ENCODE assay signal across 28 cellular contexts in genomic region chr7:66442385-66442784, GRCh38.
"Had no signal": no experiment of that assay in that cellular context is flagged by ENCODE, and none has a peak within 500 bp of the region (broad histone marks: within the 10 kb centered on the region; RNA-seq: fewer than 3 reads in every experiment).

No MANE protein-coding gene starts in this region.

- H3K36me3 ChIP-seq: left lung, pancreas, stomach, suprapubic skin had no signal

- H3K27ac Mint-ChIP-seq: activated B cell treated with CpG ODN at 0.5 μM for 24 hours; activated CD4-positive, alpha-beta T cell treated with anti-CD3 and anti-CD28 coated beads for 36 hours; activated CD8-positive, alpha-beta memory T cell treated with anti-CD3 and anti-CD28 coated beads, Interleukin-2, amount 10 ng/mL, durations not matched to agents 7 days and 5 days; activated CD8-positive, alpha-beta T cell treated with anti-CD3 and anti-CD28 coated beads, Interleukin-2, amount 10 ng/mL, durations not matched to agents 7 days and 5 days; activated naive CD4-positive, alpha-beta T cell treated with anti-CD3 and anti-CD28 coated beads, Interleukin-2, amount 50 U/mL, for 24 hours; activated naive CD8-positive, alpha-beta T cell treated with anti-CD3 and anti-CD28 coated beads, Interleukin-2, amount 50 U/mL, for 24 hours; activated T-helper 2 cell treated with anti-CD3 and anti-CD28 coated beads, Interferon-gamma antibody, Interleukin-2, Interleukin-4, amounts not matched to agents 10 μg/mL and 5 μg/mL and 100 μg/mL, durations not matched to agents 14 hours and 24 hours and 36 hours; dendritic cell treated with granulocyte-macrophage colony-stimulating factor and Interleukin-4, amounts not matched to agents 40 ng/mL and 50 ng/mL, for 4 days; stimulated activated memory B cell treated with anti-CD40 and anti-IgM and Interleukin-4, amounts not matched to agents 10 μg/mL and 1 μg/mL and 100 μg/mL, for 72 hours; T-helper 17 cell had no signal

- H3K4me1 Mint-ChIP-seq: activated B cell treated with CpG ODN at 0.5 μM for 24 hours; activated CD4-positive, alpha-beta T cell treated with anti-CD3 and anti-CD28 coated beads for 36 hours; activated CD8-positive, alpha-beta memory T cell treated with anti-CD3 and anti-CD28 coated beads, Interleukin-2, amount 10 ng/mL, durations not matched to agents 7 days and 5 days had no signal

- H3K27ac ChIP-seq: esophagus muscularis mucosa, foreskin keratinocyte, heart left ventricle, left lung, pancreas, psoas muscle, stomach, suprapubic skin, tibial artery had no signal

- H3K4me1 ChIP-seq: foreskin keratinocyte, psoas muscle, suprapubic skin, tibial artery had no signal

- H3K9me3 ChIP-seq: esophagus muscularis mucosa, heart left ventricle, left lung, pancreas, psoas muscle, stomach, suprapubic skin, tibial artery had no signal

- H3K9me3 Mint-ChIP-seq: activated B cell treated with CpG ODN at 0.5 μM for 24 hours; activated naive CD4-positive, alpha-beta T cell treated with anti-CD3 and anti-CD28 coated beads, Interleukin-2, amount 50 U/mL, for 24 hours; activated naive CD8-positive, alpha-beta T cell treated with anti-CD3 and anti-CD28 coated beads, Interleukin-2, amount 50 U/mL, for 24 hours; activated T-helper 2 cell treated with anti-CD3 and anti-CD28 coated beads, Interferon-gamma antibody, Interleukin-2, Interleukin-4, amounts not matched to agents 10 μg/mL and 5 μg/mL and 100 μg/mL, durations not matched to agents 14 hours and 24 hours and 36 hours; dendritic cell treated with granulocyte-macrophage colony-stimulating factor and Interleukin-4, amounts not matched to agents 40 ng/mL and 50 ng/mL, for 4 days; naive B cell; stimulated activated memory B cell treated with anti-CD40 and anti-IgM and Interleukin-4, amounts not matched to agents 10 μg/mL and 1 μg/mL and 100 μg/mL, for 72 hours had no signal

- H3K4me2 ChIP-seq: smooth muscle cell had no signal

- H3K36me3 Mint-ChIP-seq: activated CD8-positive, alpha-beta memory T cell treated with anti-CD3 and anti-CD28 coated beads, Interleukin-2, amount 10 ng/mL, durations not matched to agents 7 days and 5 days; naive B cell had no signal

- H3K4me3 ChIP-seq: esophagus muscularis mucosa, heart left ventricle, left lung, pancreas, psoas muscle, smooth muscle cell, stomach, suprapubic skin, tibial artery had no signal

- DNase-seq: activated B cell treated with CpG ODN at 0.5 μM for 24 hours; activated CD4-positive, alpha-beta T cell treated with anti-CD3 and anti-CD28 coated beads for 36 hours; activated CD8-positive, alpha-beta memory T cell treated with anti-CD3 and anti-CD28 coated beads, Interleukin-2, amount 10 ng/mL, durations not matched to agents 7 days and 5 days; activated CD8-positive, alpha-beta T cell treated with anti-CD3 and anti-CD28 coated beads, Interleukin-2, amount 10 ng/mL, durations not matched to agents 7 days and 5 days; activated naive CD8-positive, alpha-beta T cell treated with anti-CD3 and anti-CD28 coated beads, Interleukin-2, amount 50 U/mL, for 24 hours; activated T-cell treated with anti-CD3 and anti-CD28 coated beads, Interleukin-2, amount 50 U/mL, for 48 hours; amygdala; caudate nucleus; foreskin keratinocyte; heart left ventricle; left lung; naive B cell; nucleus accumbens; pancreas; psoas muscle; stimulated activated CD4-positive, alpha-beta T cell treated with anti-CD3 and anti-CD28 coated beads, Interleukin-1b, Interleukin-23, amount 100 ng/mL, for 48 hours; stimulated activated CD4-positive, alpha-beta T cell treated with anti-CD3 and anti-CD28 coated beads, Interleukin-4, amount 100 ng/mL, for 4 hours; stimulated activated CD8-positive, alpha-beta memory T cell treated with anti-CD3 and anti-CD28 coated beads, Interleukin-4, amount 100 ng/mL, for 48 hours; stomach; T-helper 17 cell; tibial artery had no signal

- H3K4me3 Mint-ChIP-seq: activated B cell treated with CpG ODN at 0.5 μM for 24 hours; activated CD4-positive, alpha-beta T cell treated with anti-CD3 and anti-CD28 coated beads for 36 hours; activated CD8-positive, alpha-beta memory T cell treated with anti-CD3 and anti-CD28 coated beads, Interleukin-2, amount 10 ng/mL, durations not matched to agents 7 days and 5 days; activated CD8-positive, alpha-beta T cell treated with anti-CD3 and anti-CD28 coated beads, Interleukin-2, amount 10 ng/mL, durations not matched to agents 7 days and 5 days; activated naive CD4-positive, alpha-beta T cell treated with anti-CD3 and anti-CD28 coated beads, Interleukin-2, amount 50 U/mL, for 24 hours; activated naive CD8-positive, alpha-beta T cell treated with anti-CD3 and anti-CD28 coated beads, Interleukin-2, amount 50 U/mL, for 24 hours; dendritic cell treated with granulocyte-macrophage colony-stimulating factor and Interleukin-4, amounts not matched to agents 40 ng/mL and 50 ng/mL, for 4 days; stimulated activated memory B cell treated with anti-CD40 and anti-IgM and Interleukin-4, amounts not matched to agents 10 μg/mL and 1 μg/mL and 100 μg/mL, for 72 hours; T-helper 17 cell had no signal

- ATAC-seq: activated CD4-positive, alpha-beta T cell treated with anti-CD3 and anti-CD28 coated beads for 36 hours; activated CD8-positive, alpha-beta memory T cell treated with anti-CD3 and anti-CD28 coated beads, Interleukin-2, amount 10 ng/mL, durations not matched to agents 7 days and 5 days; activated CD8-positive, alpha-beta T cell treated with anti-CD3 and anti-CD28 coated beads, Interleukin-2, amount 10 ng/mL, durations not matched to agents 7 days and 5 days; activated naive CD8-positive, alpha-beta T cell treated with anti-CD3 and anti-CD28 coated beads, Interleukin-2, amount 50 U/mL, for 24 hours; foreskin keratinocyte; heart left ventricle; left lung; pancreas; psoas muscle; stimulated activated memory B cell treated with anti-CD40 and anti-IgM and Interleukin-4, amounts not matched to agents 10 μg/mL and 1 μg/mL and 100 μg/mL, for 72 hours; T-helper 17 cell had no signal

- H3K27me3 Mint-ChIP-seq: activated B cell treated with CpG ODN at 0.5 μM for 24 hours; activated CD4-positive, alpha-beta T cell treated with anti-CD3 and anti-CD28 coated beads for 36 hours; activated CD8-positive, alpha-beta memory T cell treated with anti-CD3 and anti-CD28 coated beads, Interleukin-2, amount 10 ng/mL, durations not matched to agents 7 days and 5 days; activated naive CD4-positive, alpha-beta T cell treated with anti-CD3 and anti-CD28 coated beads, Interleukin-2, amount 50 U/mL, for 24 hours; activated naive CD8-positive, alpha-beta T cell treated with anti-CD3 and anti-CD28 coated beads, Interleukin-2, amount 50 U/mL, for 24 hours; dendritic cell treated with granulocyte-macrophage colony-stimulating factor and Interleukin-4, amounts not matched to agents 40 ng/mL and 50 ng/mL, for 4 days; naive B cell; stimulated activated memory B cell treated with anti-CD40 and anti-IgM and Interleukin-4, amounts not matched to agents 10 μg/mL and 1 μg/mL and 100 μg/mL, for 72 hours; T-helper 17 cell had no signal

- H3K27me3 ChIP-seq: esophagus muscularis mucosa, foreskin keratinocyte, heart left ventricle, left lung, pancreas, stomach, suprapubic skin, tibial artery had no signal
